Comparison of ENCODE assay signal across 23 cellular contexts in the genomic region with DNA sequence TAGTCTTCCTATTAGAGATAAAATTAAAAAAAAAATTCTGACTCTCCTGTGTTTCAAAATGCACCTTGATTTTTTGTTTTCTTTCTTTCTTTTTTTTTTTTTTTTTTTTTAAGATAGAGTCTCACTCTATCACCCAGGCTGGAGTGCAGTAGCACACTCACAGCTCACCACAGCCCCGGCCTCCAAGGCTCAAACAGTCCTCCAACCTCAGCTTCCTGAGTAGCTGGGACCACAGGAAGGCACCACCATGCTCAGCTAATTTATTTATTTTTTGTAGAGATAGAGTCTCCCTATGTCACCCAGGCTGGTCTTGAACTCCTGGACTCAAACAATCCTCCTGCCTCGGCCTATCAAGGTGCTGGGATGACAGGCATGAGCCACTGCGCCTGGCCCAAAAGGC.
"Had no signal": no experiment of that assay in that cellular context is flagged by ENCODE, and none has a peak within 500 bp of the region (broad histone marks: within the 10 kb centered on the region; RNA-seq: fewer than 3 reads in every experiment).

No MANE protein-coding gene starts in this region.

- H3K4me1 ChIP-seq: lower lobe of right lung, psoas muscle, stomach, thyroid gland had no signal

- H3K4me1 Mint-ChIP-seq: memory B cell had no signal

- H3K27me3 ChIP-seq: ovary, sigmoid colon, stomach, thyroid gland, vagina had no signal

- H3K9me3 Mint-ChIP-seq: stimulated activated effector memory CD8-positive, alpha-beta T cell treated with anti-CD3 and anti-CD28 coated beads, Interleukin-12 subunit alpha, Interleukin-12 subunit beta, amount 100 ng/mL, for 72 hours had no signal

- H3K36me3 Mint-ChIP-seq: immature natural killer cell; memory B cell; natural killer cell; stimulated activated effector memory CD8-positive, alpha-beta T cell treated with anti-CD3 and anti-CD28 coated beads, Interleukin-12 subunit alpha, Interleukin-12 subunit beta, amount 100 ng/mL, for 72 hours had no signal

- DNase-seq: hypothalamus; islet precursor cell; kidney glomerular epithelial cell; left colon; left ventricle myocardium superior; lower lobe of right lung; natural killer cell; occipital lobe; ovary; posterior cingulate gyrus; psoas muscle; right cardiac atrium; sigmoid colon; stimulated activated CD4-positive, alpha-beta T cell treated with anti-CD3 and anti-CD28 coated beads, Interleukin-2, amount 100 ng/mL, for 24 hours; stimulated activated CD4-positive, alpha-beta T cell treated with anti-CD3 and anti-CD28 coated beads, Interleukin-4, amount 100 ng/mL, for 24 hours; stimulated activated naive CD4-positive, alpha-beta T cell treated with Interleukin-2 at 50 U/mL for 16 hours; stomach; thyroid gland; trophoblast cell had no signal

- H3K9me3 ChIP-seq: lower lobe of right lung, ovary, psoas muscle, sigmoid colon, stomach, thyroid gland, vagina had no signal

- H3K27ac Mint-ChIP-seq: memory B cell; natural killer cell; stimulated activated effector memory CD8-positive, alpha-beta T cell treated with anti-CD3 and anti-CD28 coated beads, Interleukin-12 subunit alpha, Interleukin-12 subunit beta, amount 100 ng/mL, for 72 hours had no signal

- H3K27ac ChIP-seq: lower lobe of right lung, ovary, psoas muscle, sigmoid colon, stomach, thyroid gland, vagina had no signal

- H3K36me3 ChIP-seq: lower lobe of right lung, ovary, sigmoid colon, stomach, thyroid gland, vagina had no signal

- H3K4me3 Mint-ChIP-seq: immature natural killer cell; memory B cell; natural killer cell; stimulated activated effector memory CD8-positive, alpha-beta T cell treated with anti-CD3 and anti-CD28 coated beads, Interleukin-12 subunit alpha, Interleukin-12 subunit beta, amount 100 ng/mL, for 72 hours had no signal

- H3K4me3 ChIP-seq: lower lobe of right lung, ovary, psoas muscle, sigmoid colon, stomach, thyroid gland, vagina had no signal

- ATAC-seq: left colon; left ventricle myocardium superior; lower lobe of right lung; psoas muscle; right cardiac atrium; stimulated activated effector memory CD8-positive, alpha-beta T cell treated with anti-CD3 and anti-CD28 coated beads, Interleukin-12 subunit alpha, Interleukin-12 subunit beta, amount 100 ng/mL, for 72 hours had no signal
